9 cellular contexts compared by ENCODE assay signal in genomic region chr17:57927048-57927723, GRCh38. TPM values are rescaled to one million over a fixed set of nuclear protein-coding genes. Genes with fewer than 3 reads are reported as not detected.
DNase-seq lines count a peak whose midpoint lies in the region; ATAC-seq, FAIRE-seq and TF ChIP-seq lines count a peak whose summit lies in the region.
"Had no signal": no experiment of that assay in that cellular context is flagged by ENCODE, and none has a peak within 500 bp of the region (broad histone marks: within the 10 kb centered on the region; RNA-seq: fewer than 3 reads in every experiment).

No MANE protein-coding gene starts in this region.

- TF ChIP-seq CTCF in Calu3 (IDR thresholded peaks at IDR 0.05; ENCODE audit: unreplicated experiment) (no peak), endothelial cell of umbilical vein (IDR thresholded peaks at IDR 0.05; ENCODE audit: extremely low read depth in 1 of 2, insufficient read depth in 1 of 2, low read depth in 1 of 2, low read length in 2 of 2) (no peak), neural progenitor cell (IDR thresholded peaks at IDR 0.05) (no peak)

- BruUV-seq in Calu3 (replicated peaks; lab: Mats Ljungman, UMichigan) (no TSS peak), endothelial cell of umbilical vein (replicated peaks; lab: Mats Ljungman, UMichigan) (no TSS peak)

- ATAC-seq in GM18873 (IDR thresholded peaks at IDR 0.05; ENCODE audit: low FRiP score, unreplicated experiment) (no peak), GM21717 (IDR thresholded peaks at IDR 0.05; ENCODE audit: unreplicated experiment) (no peak)

- H3K36me3 ChIP-seq in endothelial cell of umbilical vein (ENCODE audit: control insufficient read depth in 2 of 2, extremely low read depth in 1 of 2, insufficient read depth in 2 of 2, low read length in 2 of 2), result no peaks in the 10 kb centered on the region
- H3K36me3 ChIP-seq in neural progenitor cell, result no peaks in the 10 kb centered on the region

- DNase-seq in Calu3 (no peak), NCI-H446 (lab: John Stamatoyannopoulos, UW) (peak; percentile 77 to 88), endothelial cell of umbilical vein (ENCODE audit: low read depth, low spot score) (peak; percentile 73), neural progenitor cell (ENCODE audit: low spot score) (peak; percentile 94), mesenteric fat pad (ENCODE audit: low spot score) (no peak)
- DNase-seq in activated CD4-positive, alpha-beta T cell treated with anti-CD3 and anti-CD28 coated beads, Interleukin-2, amount 10 ng/mL, durations not matched to agents 7 days and 5 days, result no peak

- H3K4me3 ChIP-seq in endothelial cell of umbilical vein (replicated peaks in 1 of 3; ENCODE audit: insufficient read depth in 1 of 3, low read depth in 1 of 3, low read length in 3 of 3) (no peak overlapping the region), neural progenitor cell (peak overlapping the region; percentile 23)
- H3K4me3 ChIP-seq: SJSA1 had no signal

- H3K9ac ChIP-seq in endothelial cell of umbilical vein (replicated peaks; ENCODE audit: extremely low read depth, insufficient read depth, low read length), result no peak overlapping the region
- no peak overlapping the region for H3K9ac ChIP-seq in neural progenitor cell

- H3K79me2 ChIP-seq in endothelial cell of umbilical vein (ENCODE audit: control insufficient read depth, insufficient read depth, low read length), result no peaks in the 10 kb centered on the region
- H3K79me2 ChIP-seq in neural progenitor cell (ENCODE audit: low read depth), result no peaks in the 10 kb centered on the region

- CTCF ChIA-PET in Calu3 (lab: Charles Lee), result interaction anchor here (0.6 to 0.7 kb wide), 2 partner anchors 50 to 165 kb away, joined by 3 read pairs; no protein-coding TSS in a partner anchor
- CTCF ChIA-PET in endothelial cell of umbilical vein (lab: Charles Lee), result interaction anchor here (0.8 to 2.5 kb wide), 13 partner anchors 9 to 72 kb away, joined by 3 to 8 read pairs (median 4); no protein-coding TSS in a partner anchor
- CTCF ChIA-PET in activated CD4-positive, alpha-beta T cell treated with anti-CD3 and anti-CD28 coated beads, Interleukin-2, amount 10 ng/mL, durations not matched to agents 7 days and 5 days (lab: Charles Lee), result interaction anchor here (0.6 to 1.7 kb wide), 3 partner anchors 12 to 69 kb away, joined by 3 to 4 read pairs (median 3); no protein-coding TSS in a partner anchor

- H3K27me3 Mint-ChIP-seq in Calu3 (ENCODE audit: unreplicated experiment) (no peaks in the 10 kb centered on the region), neural progenitor cell (ENCODE audit: insufficient read depth, low read depth) (peaks cover 3% of the 10 kb centered on the region)
- peaks cover 20% of the 10 kb centered on the region for H3K27me3 Mint-ChIP-seq in activated CD4-positive, alpha-beta T cell treated with anti-CD3 and anti-CD28 coated beads, Interleukin-2, amount 10 ng/mL, durations not matched to agents 7 days and 5 days

- H3K9me3 Mint-ChIP-seq in Calu3 (ENCODE audit: low read depth, unreplicated experiment), result no peaks in the 10 kb centered on the region
- no peaks in the 10 kb centered on the region for H3K9me3 Mint-ChIP-seq in neural progenitor cell
- H3K9me3 Mint-ChIP-seq in activated CD4-positive, alpha-beta T cell treated with anti-CD3 and anti-CD28 coated beads, Interleukin-2, amount 10 ng/mL, durations not matched to agents 7 days and 5 days, result peaks cover 4% of the 10 kb centered on the region

- peaks cover 12% of the 10 kb centered on the region for H3K4me1 Mint-ChIP-seq in Calu3 (ENCODE audit: low read depth, unreplicated experiment)
- peaks cover 87% of the 10 kb centered on the region for H3K4me1 Mint-ChIP-seq in neural progenitor cell
- H3K4me1 Mint-ChIP-seq in activated CD4-positive, alpha-beta T cell treated with anti-CD3 and anti-CD28 coated beads, Interleukin-2, amount 10 ng/mL, durations not matched to agents 7 days and 5 days, result peaks cover 19% of the 10 kb centered on the region

- H3K4me1 ChIP-seq in endothelial cell of umbilical vein (ENCODE audit: control insufficient read depth, extremely low read depth, insufficient read depth, low read length), result peaks cover 27% of the 10 kb centered on the region
- peaks cover 72% of the 10 kb centered on the region for H3K4me1 ChIP-seq in neural progenitor cell

- H3K4me2 ChIP-seq in endothelial cell of umbilical vein (ENCODE audit: insufficient read depth, low read length), result no peak overlapping the region
- peak overlapping the region; percentile 73 for H3K4me2 ChIP-seq in neural progenitor cell

- dilution Hi-C loops in endothelial cell of umbilical vein (cut with MboI; ENCODE audit: extremely low pct_ligation_motif_present, low sequenced_read_pairs), result no loop called here

- no peak overlapping the region for H2AFZ ChIP-seq in endothelial cell of umbilical vein (ENCODE audit: low read depth, low read length)
- H2AFZ ChIP-seq in neural progenitor cell (replicated peaks), result no peak overlapping the region

- POLR2A ChIA-PET in endothelial cell of umbilical vein (lab: Charles Lee), result interaction anchor here (0.8 to 1.0 kb wide), 3 partner anchors 20 to 27 kb away, joined by 4 to 12 read pairs (median 4); no protein-coding TSS in a partner anchor
- POLR2A ChIA-PET in activated CD4-positive, alpha-beta T cell treated with anti-CD3 and anti-CD28 coated beads, Interleukin-2, amount 10 ng/mL, durations not matched to agents 7 days and 5 days (lab: Charles Lee), result no interaction called here

- H3K27ac Mint-ChIP-seq in Calu3 (ENCODE audit: unreplicated experiment) (peak overlapping the region; percentile 30), neural progenitor cell (peak overlapping the region; percentile 98)
- H3K27ac Mint-ChIP-seq in activated CD4-positive, alpha-beta T cell treated with anti-CD3 and anti-CD28 coated beads, Interleukin-2, amount 10 ng/mL, durations not matched to agents 7 days and 5 days, result no peak overlapping the region

- H3K36me3 Mint-ChIP-seq in Calu3 (ENCODE audit: insufficient read depth, unreplicated experiment) (peaks cover 11% of the 10 kb centered on the region), neural progenitor cell (peaks cover 2% of the 10 kb centered on the region)
- peaks cover 2% of the 10 kb centered on the region for H3K36me3 Mint-ChIP-seq in activated CD4-positive, alpha-beta T cell treated with anti-CD3 and anti-CD28 coated beads, Interleukin-2, amount 10 ng/mL, durations not matched to agents 7 days and 5 days (ENCODE audit: low read depth)

- H3K27ac ChIP-seq in endothelial cell of umbilical vein (ENCODE audit: insufficient read depth, low read depth, low read length) (no peak overlapping the region), neural progenitor cell (peak overlapping the region; percentile 94)
- H3K27ac ChIP-seq: SJSA1 had no signal

- peaks cover 46% of the 10 kb centered on the region for H3F3A ChIP-seq in neural progenitor cell (ENCODE audit: low read depth)

- peak; percentile 59 for FAIRE-seq in endothelial cell of umbilical vein (lab: Jason Lieb, UNC)

- H4K20me1 ChIP-seq in endothelial cell of umbilical vein (replicated peaks; ENCODE audit: control insufficient read depth, extremely low read depth, insufficient read depth, low read length) (no peaks in the 10 kb centered on the region), neural progenitor cell (ENCODE audit: low read depth) (peaks cover 20% of the 10 kb centered on the region)

- H3K9me1 ChIP-seq in endothelial cell of umbilical vein (replicated peaks; ENCODE audit: control insufficient read depth, extremely low read depth, insufficient read depth, low read length), result no peaks in the 10 kb centered on the region

- no peak for TF ChIP-seq POLR2A in endothelial cell of umbilical vein (IDR thresholded peaks at IDR 0.05; ENCODE audit: low read depth, low read length)

- no peaks in the 10 kb centered on the region for H3K9me3 ChIP-seq in endothelial cell of umbilical vein (replicated peaks; ENCODE audit: control insufficient read depth, insufficient read depth, low read length)
- H3K9me3 ChIP-seq in neural progenitor cell (ENCODE audit: low read depth), result no peaks in the 10 kb centered on the region
- H3K9me3 ChIP-seq: SJSA1 had no signal

- H3K27me3 ChIP-seq in endothelial cell of umbilical vein (ENCODE audit: control insufficient read depth in 2 of 2, insufficient read depth in 2 of 2, low read length in 2 of 2) (no peaks in the 10 kb centered on the region), neural progenitor cell (no peaks in the 10 kb centered on the region)
- H3K27me3 ChIP-seq: SJSA1 had no signal

- H3K4me3 Mint-ChIP-seq in Calu3 (ENCODE audit: low read depth, unreplicated experiment) (no peak overlapping the region), neural progenitor cell (peak overlapping the region; percentile 64)
- no peak overlapping the region for H3K4me3 Mint-ChIP-seq in activated CD4-positive, alpha-beta T cell treated with anti-CD3 and anti-CD28 coated beads, Interleukin-2, amount 10 ng/mL, durations not matched to agents 7 days and 5 days

- intact Hi-C loops in Calu3 (cut with micrococcal nuclease; ENCODE audit: unreplicated experiment), result no loop called here
- intact Hi-C loops in endothelial cell of umbilical vein (cut with micrococcal nuclease), result no loop called here

TF ChIP-seq in endothelial cell of umbilical vein, 7 proteins besides CTCF, POLR2A, EP300 and RAD21:
- TF ChIP-seq POLR2AphosphoS5 (IDR thresholded peaks at IDR 0.05; ENCODE audit: insufficient read depth, low read depth, low read length) (peak; percentile 14), MAX (IDR thresholded peaks at IDR 0.05; ENCODE audit: insufficient read depth, insufficient read length) (no peak)
TF ChIP-seq in endothelial cell of umbilical vein: peak in this region for 1.

RNA-seq across cellular contexts. Expression of gene CUEDC1, which starts 28.0 kb away (rescaled TPM):
- total RNA-seq in Calu3 (2022), result 30.9 and 34.7 TPM in 2 replicates
- 27.7 and 28.5 TPM in 2 replicates for total RNA-seq in endothelial cell of umbilical vein
- 15.8 and 16.5 TPM in 2 replicates for polyA plus RNA-seq in endothelial cell of umbilical vein
- 17.2 and 18.8 TPM in 2 replicates for polyA plus RNA-seq in endothelial cell of umbilical vein (2011; cell fraction: cytosol; rRNA removed)
- 47.0 and 57.2 TPM in 2 replicates for polyA plus RNA-seq in endothelial cell of umbilical vein (2011; cell fraction: nucleus; rRNA removed)
- 17.5 and 21.4 TPM in 2 replicates for polyA plus RNA-seq in endothelial cell of umbilical vein (2012)
- polyA minus RNA-seq in endothelial cell of umbilical vein, result 13.2 and 16.3 TPM in 2 replicates
- 1.1 TPM for polyA minus RNA-seq in endothelial cell of umbilical vein (2011; cell fraction: cytosol; rRNA and poly(A)+ RNA removed)
- polyA minus RNA-seq in endothelial cell of umbilical vein (2011; cell fraction: nucleus; rRNA and poly(A)+ RNA removed), result 11.7 and 18.9 TPM in 2 replicates
- 8.8 and 14.7 TPM in 2 replicates for total RNA-seq in neural progenitor cell (ENCODE audit: low replicate concordance)
- total RNA-seq in mesenteric fat pad, result 34.1 TPM
- total RNA-seq in activated CD4-positive, alpha-beta T cell treated with anti-CD3 and anti-CD28 coated beads, Interleukin-2, amount 10 ng/mL, durations not matched to agents 7 days and 5 days, result under 1 TPM in 1 of 2 experiments, not detected in 1; 0.47 TPM

Comparison
In these comparisons a context has a peak if more than half of its experiments do, and no peak if none do; other contexts are left out.
1. DNase-seq: peak in NCI-H446 (2 of 2), endothelial cell of umbilical vein (single experiment) and neural progenitor cell (single experiment); none in Calu3 (single experiment), mesenteric fat pad (single experiment) and activated CD4-positive, alpha-beta T cell treated with anti-CD3 and anti-CD28 coated beads, Interleukin-2, amount 10 ng/mL, durations not matched to agents 7 days and 5 days (single experiment).